Comparison of ENCODE assay signal across 1 cellular context in the genomic region with DNA sequence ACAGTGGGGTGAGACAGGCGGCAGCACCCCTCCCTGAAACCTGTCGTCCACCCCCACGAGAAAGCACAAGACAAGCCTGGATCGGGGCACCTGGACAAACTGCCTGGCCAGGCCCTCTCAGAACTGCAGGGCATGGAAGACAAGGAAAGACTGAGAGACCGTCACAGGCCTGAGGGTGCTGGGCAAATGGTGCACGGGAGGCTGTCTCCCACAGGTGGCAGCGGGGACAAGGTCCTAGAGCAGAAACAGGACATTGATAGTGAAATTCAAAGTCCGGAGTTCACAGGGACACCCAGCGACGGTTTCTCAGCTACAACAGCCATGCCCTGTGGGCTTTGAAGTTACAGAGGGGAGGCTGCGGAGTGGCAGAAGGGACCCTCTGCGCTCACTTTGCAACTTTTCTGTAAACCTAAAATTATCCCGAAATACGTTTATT.
A peak's percentile ranks its signal among the peaks of the same experiment; 100 is the strongest.
TF ChIP-seq lines count a peak whose summit lies in the region.

No MANE protein-coding gene starts in this region.

TF ChIP-seq in HepG2, 621 proteins besides CTCF, POLR2A, EP300 and RAD21 (continued from another document):
- TF ChIP-seq HMGXB4 (CRISPR knock-in tag; IDR thresholded peaks at IDR 0.05; ENCODE audit: borderline replicate concordance in 1 of 2, low read depth in 1 of 2), result peak in 1 of 2 experiments; percentile 38; a peak in 1 of 4 replicates
